In the genomic region with DNA sequence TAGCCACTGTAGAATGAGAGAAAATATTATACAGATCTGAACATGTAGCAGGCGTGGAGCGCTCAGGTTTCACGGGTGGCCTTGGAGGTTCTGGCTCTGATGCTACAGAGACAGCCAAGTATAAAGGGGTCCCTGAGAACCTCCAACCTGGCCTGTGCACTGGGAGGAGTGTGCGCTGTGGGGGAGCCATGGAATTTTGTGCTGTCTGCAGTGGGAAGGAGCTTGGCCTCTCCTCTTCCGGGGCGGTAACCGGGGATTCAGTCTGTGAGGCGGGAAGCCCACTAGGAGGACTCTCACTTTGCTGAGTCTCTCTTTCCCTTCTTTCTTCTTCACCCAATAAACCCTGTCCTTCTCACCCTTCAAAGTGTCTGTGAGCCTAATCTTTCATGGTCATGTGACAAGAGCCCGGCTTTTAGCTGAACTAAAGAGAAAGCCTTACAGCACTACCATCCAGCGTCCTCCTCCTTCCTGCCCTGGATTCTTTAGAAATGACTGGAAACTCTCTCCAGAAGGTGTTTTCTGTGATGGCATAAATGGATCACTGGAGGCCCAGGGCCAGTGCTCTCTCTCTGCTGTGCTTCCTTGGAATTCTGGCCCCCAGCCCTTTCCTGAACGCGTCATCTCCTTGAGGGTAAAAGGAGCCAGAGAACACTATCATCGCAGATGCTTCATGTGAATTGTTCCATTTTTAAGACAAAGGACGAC, we compare ENCODE assay signal across 19 cellular contexts.
A peak's percentile ranks its signal among the peaks of the same experiment; 100 is the strongest.
DNase-seq lines count a peak whose midpoint lies in the region; ATAC-seq, FAIRE-seq and TF ChIP-seq lines count a peak whose summit lies in the region.
"Had no signal": no experiment of that assay in that cellular context is flagged by ENCODE, and none has a peak within 500 bp of the region (broad histone marks: within the 10 kb centered on the region; RNA-seq: fewer than 3 reads in every experiment).

No MANE protein-coding gene starts in this region.

- DNase-seq in H9 (peak; percentile 47), astrocyte (ENCODE audit: low read depth) (peak; percentile 88), foreskin fibroblast (peak; percentile 21 to 44), osteocyte (ENCODE audit: extremely low spot score, unreplicated experiment) (peak; percentile 60)
- DNase-seq in naive thymus-derived CD4-positive, alpha-beta T cell, result no peak
- DNase-seq: activated CD4-positive, alpha-beta T cell treated with anti-CD3 and anti-CD28 coated beads for 1 hour; activated T-cell treated with anti-CD3 and anti-CD28 coated beads, Interleukin-2, amount 50 U/mL, for 1 hour; adrenal gland; lower lobe of right lung; NCI-H1417; NCI-H510A treated with DMSO at 0.1 percent for 48 hours; PC-9; stimulated activated naive CD8-positive, alpha-beta T cell treated with anti-CD3 and anti-CD28 coated beads, Interleukin-15, amount 100 ng/mL, for 72 hours had no signal

- H2BK12ac ChIP-seq in H9 (ENCODE audit: insufficient read length, low read depth, low read length), result no peak overlapping the region

- H3K27me3 ChIP-seq in H9 (ENCODE audit: insufficient read depth, low read length), result no peaks in the 10 kb centered on the region; the same call in 1 of the 2 replicates
- no peaks in the 10 kb centered on the region for H3K27me3 ChIP-seq in astrocyte (ENCODE audit: insufficient read depth, low read length)
- H3K27me3 ChIP-seq in naive thymus-derived CD4-positive, alpha-beta T cell (ENCODE audit: control insufficient read depth in 2 of 2, insufficient read depth in 2 of 2, low read length in 2 of 2), result no peaks in the 10 kb centered on the region
- H3K27me3 ChIP-seq: adrenal gland had no signal

- H3K18ac ChIP-seq in H9 (ENCODE audit: insufficient read length, low read depth, low read length), result peak overlapping the region; percentile 6

- H3K9me3 ChIP-seq in H9 (ENCODE audit: control insufficient read depth, low read depth, low read length) (no peaks in the 10 kb centered on the region), astrocyte (ENCODE audit: insufficient read depth, low read depth, low read length) (no peaks in the 10 kb centered on the region)
- no peaks in the 10 kb centered on the region for H3K9me3 ChIP-seq in naive thymus-derived CD4-positive, alpha-beta T cell (ENCODE audit: control insufficient read depth in 2 of 3, low read length in 3 of 3)
- H3K9me3 ChIP-seq: adrenal gland, lower lobe of right lung had no signal

- H3K79me1 ChIP-seq in H9 (ENCODE audit: insufficient read depth, low read depth, low read length, poor library complexity, severe bottlenecking), result no peaks in the 10 kb centered on the region

- peak overlapping the region; percentile 24 for H3K4me2 ChIP-seq in H9 (ENCODE audit: insufficient read depth, insufficient read length, low read length)
- H3K4me2 ChIP-seq in astrocyte (ENCODE audit: low read length), result peak overlapping the region; percentile 34
- H3K4me2 ChIP-seq: PC-9 had no signal

- no peak overlapping the region for H4K5ac ChIP-seq in H9 (ENCODE audit: insufficient read length, low read depth, low read length)

- H3K27me3 Mint-ChIP-seq in H9 (ENCODE audit: low read depth) (peaks cover 3% of the 10 kb centered on the region; the same call in 1 of the 2 replicates), astrocyte (ENCODE audit: low read depth, unreplicated experiment) (no peaks in the 10 kb centered on the region), osteocyte (ENCODE audit: unreplicated experiment) (no peaks in the 10 kb centered on the region)
- no peaks in the 10 kb centered on the region for H3K27me3 Mint-ChIP-seq in naive thymus-derived CD4-positive, alpha-beta T cell
- H3K27me3 Mint-ChIP-seq: stimulated activated naive CD8-positive, alpha-beta T cell treated with anti-CD3 and anti-CD28 coated beads, Interleukin-15, amount 100 ng/mL, for 72 hours had no signal

- no peaks in the 10 kb centered on the region for H3K79me2 ChIP-seq in H9 (ENCODE audit: insufficient read depth, low read length)
- no peaks in the 10 kb centered on the region for H3K79me2 ChIP-seq in astrocyte (ENCODE audit: insufficient read depth, low read length)

- POLR2A ChIA-PET in naive thymus-derived CD4-positive, alpha-beta T cell (lab: Charles Lee), result no interaction called here

- H3K4me3 Mint-ChIP-seq in H9 (peak overlapping the region; percentile 44 to 59), astrocyte (ENCODE audit: unreplicated experiment) (peak overlapping the region; percentile 46), osteocyte (ENCODE audit: unreplicated experiment) (no peak overlapping the region)
- H3K4me3 Mint-ChIP-seq in naive thymus-derived CD4-positive, alpha-beta T cell, result peak overlapping the region in 1 of 10 donors; percentile 15
- H3K4me3 Mint-ChIP-seq: CD14-positive monocyte; neural crest cell; stimulated activated naive CD8-positive, alpha-beta T cell treated with anti-CD3 and anti-CD28 coated beads, Interleukin-15, amount 100 ng/mL, for 72 hours had no signal

- H2AK5ac ChIP-seq in H9 (ENCODE audit: insufficient read length, low read length), result no peak overlapping the region

- H3K4me1 ChIP-seq in H9 (ENCODE audit: insufficient read depth, low read length), result no peaks in the 10 kb centered on the region
- peaks cover 5% of the 10 kb centered on the region for H3K4me1 ChIP-seq in astrocyte (ENCODE audit: insufficient read depth, low read length)
- no peaks in the 10 kb centered on the region for H3K4me1 ChIP-seq in naive thymus-derived CD4-positive, alpha-beta T cell (ENCODE audit: control insufficient read depth in 2 of 2, insufficient read depth in 2 of 2, low read length in 2 of 2)
- H3K4me1 ChIP-seq: adrenal gland, lower lobe of right lung had no signal

- H3K4me3 ChIP-seq in astrocyte (ENCODE audit: insufficient read depth, low read depth, low read length) (no peak overlapping the region), foreskin fibroblast (ENCODE audit: low read depth in 1 of 2, low read length in 2 of 2) (no peak overlapping the region)
- H3K4me3 ChIP-seq in naive thymus-derived CD4-positive, alpha-beta T cell (ENCODE audit: low read length), result no peak overlapping the region
- H3K4me3 ChIP-seq: adrenal gland, lower lobe of right lung, PC-9 had no signal

- no peak overlapping the region for H2BK15ac ChIP-seq in H9 (ENCODE audit: low read depth, low read length)

- H3K4me1 Mint-ChIP-seq in H9 (peaks cover 13 to 14% of the 10 kb centered on the region in 2 experiments), astrocyte (ENCODE audit: low read depth, unreplicated experiment) (peaks cover 14% of the 10 kb centered on the region), osteocyte (ENCODE audit: unreplicated experiment) (peaks cover 13% of the 10 kb centered on the region)
- peaks cover 5 to 32% (median 20%) of the 10 kb centered on the region in 7 donors for H3K4me1 Mint-ChIP-seq in naive thymus-derived CD4-positive, alpha-beta T cell
- H3K4me1 Mint-ChIP-seq: CD14-positive monocyte had no signal

- no peak overlapping the region for H3T11ph ChIP-seq in H9 (ENCODE audit: low read length)

- intact Hi-C loops in naive thymus-derived CD4-positive, alpha-beta T cell (cut with micrococcal nuclease), result no loop called here

- H3K4ac ChIP-seq in H9 (ENCODE audit: low read depth, low read length), result no peak overlapping the region; the same call in 1 of the 2 replicates

- H2BK20ac ChIP-seq in H9 (ENCODE audit: low read depth, low read length, poor library complexity, severe bottlenecking), result no peak overlapping the region

- H3K56ac ChIP-seq in H9 (ENCODE audit: insufficient read length, low read depth, low read length), result no peak overlapping the region

- H3K36me3 Mint-ChIP-seq in H9 (ENCODE audit: insufficient read depth in 1 of 3, low read depth in 3 of 3), result peaks cover 0 to 9% (median 3%) of the 10 kb centered on the region in 3 experiments; a peak in 3 of 7 replicates
- H3K36me3 Mint-ChIP-seq in astrocyte (ENCODE audit: low read depth, unreplicated experiment), result no peaks in the 10 kb centered on the region
- H3K36me3 Mint-ChIP-seq in osteocyte (ENCODE audit: unreplicated experiment), result no peaks in the 10 kb centered on the region
- H3K36me3 Mint-ChIP-seq in naive thymus-derived CD4-positive, alpha-beta T cell, result peaks cover 0 to 33% (median 19%) of the 10 kb centered on the region in 5 donors

- no peak overlapping the region for H3K27ac ChIP-seq in H9 (ENCODE audit: insufficient read length, low read depth, low read length)
- H3K27ac ChIP-seq in astrocyte (ENCODE audit: low read depth, low read length), result peak overlapping the region; percentile 46
- H3K27ac ChIP-seq in naive thymus-derived CD4-positive, alpha-beta T cell (ENCODE audit: low read depth, low read length), result no peak overlapping the region
- H3K27ac ChIP-seq: adrenal gland, lower lobe of right lung, PC-9 had no signal

- H3K27ac Mint-ChIP-seq in H9 (peak overlapping the region in 1 of 3 experiments; percentile 61; a peak in 2 of 7 replicates), astrocyte (ENCODE audit: unreplicated experiment) (peak overlapping the region; percentile 41), osteocyte (ENCODE audit: unreplicated experiment) (peak overlapping the region; percentile 56)
- H3K27ac Mint-ChIP-seq in naive thymus-derived CD4-positive, alpha-beta T cell, result no peak overlapping the region
- H3K27ac Mint-ChIP-seq: CD14-positive monocyte; stimulated activated naive CD8-positive, alpha-beta T cell treated with anti-CD3 and anti-CD28 coated beads, Interleukin-15, amount 100 ng/mL, for 72 hours had no signal

- H3K23me2 ChIP-seq in H9 (ENCODE audit: insufficient read length, low read depth, low read length, poor library complexity, severe bottlenecking), result no peaks in the 10 kb centered on the region

- no peak overlapping the region for H3K23ac ChIP-seq in H9 (ENCODE audit: insufficient read length, low read depth, low read length)

- no peak for FAIRE-seq in astrocyte (lab: Jason Lieb, UNC)

- WGBS in H9 (ENCODE audit: extremely low coverage, insufficient read length, low lambda C conversion rate), result no CpG with 5 or more reads among the region's 14 CpGs

- CTCF ChIA-PET in naive thymus-derived CD4-positive, alpha-beta T cell (lab: Charles Lee), result interaction anchor here (0.5 kb wide), 1 partner anchor 1027 kb away, joined by 3 read pairs; no protein-coding TSS in a partner anchor

- no peak overlapping the region for H2BK5ac ChIP-seq in H9 (ENCODE audit: insufficient read length, low read length)

- H3K36me3 ChIP-seq in astrocyte (ENCODE audit: insufficient read depth, low read length), result no peaks in the 10 kb centered on the region
- H3K36me3 ChIP-seq in naive thymus-derived CD4-positive, alpha-beta T cell (ENCODE audit: control insufficient read depth in 2 of 3, insufficient read depth in 3 of 3, low read length in 3 of 3), result no peaks in the 10 kb centered on the region
- H3K36me3 ChIP-seq: adrenal gland, lower lobe of right lung had no signal

- H4K20me1 ChIP-seq in H9 (ENCODE audit: control insufficient read depth, insufficient read depth, insufficient read length) (no peaks in the 10 kb centered on the region), astrocyte (ENCODE audit: insufficient read depth, low read length) (peaks cover 8% of the 10 kb centered on the region)

- no peak overlapping the region for H2BK120ac ChIP-seq in H9 (ENCODE audit: low read depth, low read length, poor library complexity, severe bottlenecking)

- ATAC-seq in HG03469 (IDR thresholded peaks at IDR 0.05; ENCODE audit: unreplicated experiment) (no peak), GM21717 (IDR thresholded peaks at IDR 0.05; ENCODE audit: unreplicated experiment) (no peak), GM19395 (IDR thresholded peaks at IDR 0.05; ENCODE audit: unreplicated experiment) (no peak)
- no peak for ATAC-seq in naive thymus-derived CD4-positive, alpha-beta T cell
- ATAC-seq: HCT116; lower lobe of right lung; stimulated activated naive CD8-positive, alpha-beta T cell treated with anti-CD3 and anti-CD28 coated beads, Interleukin-15, amount 100 ng/mL, for 72 hours had no signal

- TF ChIP-seq CTCF in H9 (conservative IDR thresholded peaks at IDR 0.05) (no peak), astrocyte (IDR thresholded peaks at IDR 0.05; ENCODE audit: insufficient read depth, low read depth, low read length) (no peak), foreskin fibroblast (IDR thresholded peaks at IDR 0.05; ENCODE audit: low read depth, low read length) (no peak), osteocyte (IDR thresholded peaks at IDR 0.05) (no peak)

- no peak overlapping the region for H3K9ac ChIP-seq in H9 (ENCODE audit: extremely low read depth, insufficient read length, low read length)
- H3K9ac ChIP-seq in astrocyte (ENCODE audit: low read length), result peak overlapping the region; percentile 25

- no peak overlapping the region for H3K14ac ChIP-seq in H9 (ENCODE audit: insufficient read depth, low read length)

- H4K8ac ChIP-seq in H9 (replicated peaks; ENCODE audit: insufficient read length, low read depth, low read length), result no peak overlapping the region

- H3K9me3 Mint-ChIP-seq in H9 (no peaks in the 10 kb centered on the region), astrocyte (ENCODE audit: unreplicated experiment) (no peaks in the 10 kb centered on the region), osteocyte (ENCODE audit: unreplicated experiment) (no peaks in the 10 kb centered on the region)
- H3K9me3 Mint-ChIP-seq in naive thymus-derived CD4-positive, alpha-beta T cell, result peaks cover 0 to 5% (median 0%) of the 10 kb centered on the region in 11 donors
- H3K9me3 Mint-ChIP-seq: neural crest cell; stimulated activated naive CD8-positive, alpha-beta T cell treated with anti-CD3 and anti-CD28 coated beads, Interleukin-15, amount 100 ng/mL, for 72 hours had no signal

- H4K91ac ChIP-seq in H9 (ENCODE audit: insufficient read length, low read depth, low read length), result no peak overlapping the region

- H2AFZ ChIP-seq in H9 (ENCODE audit: low read length) (no peak overlapping the region), astrocyte (ENCODE audit: low read depth, low read length) (no peak overlapping the region)
- H2AFZ ChIP-seq: PC-9 had no signal

Comparison
In these comparisons a context has a peak if more than half of its experiments do, and no peak if none do; other contexts are left out.
1. DNase-seq: peak in H9 (single experiment), astrocyte (single experiment), foreskin fibroblast (2 of 2) and osteocyte (single experiment); none in naive thymus-derived CD4-positive, alpha-beta T cell (0 of 9).
2. H3K27ac Mint-ChIP-seq: peak in astrocyte (single experiment) and osteocyte (single experiment); none in naive thymus-derived CD4-positive, alpha-beta T cell (0 of 9).